In genomic region chr16:11781773-11782172, GRCh38 we compare ENCODE assay signal across 8 cellular contexts. TPM values are rescaled to one million over a fixed set of nuclear protein-coding genes. Genes with fewer than 3 reads are reported as not detected.
A peak's percentile ranks its signal among the peaks of the same experiment; 100 is the strongest.
DNase-seq lines count a peak whose midpoint lies in the region; ATAC-seq and TF ChIP-seq lines count a peak whose summit lies in the region.

No MANE protein-coding gene starts in this region.

- peaks cover 47% of the 10 kb centered on the region for H3K4me1 Mint-ChIP-seq in activated CD8-positive, alpha-beta T cell treated with anti-CD3 and anti-CD28 coated beads for 36 hours (ENCODE audit: low read depth)

- ATAC-seq in activated CD8-positive, alpha-beta T cell treated with anti-CD3 and anti-CD28 coated beads for 36 hours: no peak

- peaks cover 18 to 24% of the 10 kb centered on the region in 2 experiments for H3K36me3 ChIP-seq in HEK293 (ENCODE audit: control insufficient read depth in 2 of 2, insufficient read depth in 1 of 2, low read length in 2 of 2)

- H3K27me3 Mint-ChIP-seq in activated CD8-positive, alpha-beta T cell treated with anti-CD3 and anti-CD28 coated beads for 36 hours: no peaks in the 10 kb centered on the region

- H3K27ac ChIP-seq in 22Rv1 (0 out of 2 replicates have a peak overlapping the region, but pooled peaks have one; percentile 41), HEK293 (ENCODE audit: extremely low read depth, low read depth, low read length) (peak overlapping the region; percentile 1; the same call in 1 of the 2 replicates)

- CTCF ChIA-PET in HEK293 (lab: Yijun Ruan, JAX): interaction anchor here (0.5 to 1.9 kb wide), 3 partner anchors 14 to 250 kb away, joined by 3 to 6 read pairs (median 3); no protein-coding TSS in a partner anchor
- CTCF ChIA-PET in activated CD8-positive, alpha-beta T cell treated with anti-CD3 and anti-CD28 coated beads for 36 hours (lab: Charles Lee): interaction anchor here (13.0 kb wide), 1 partner anchor 14 kb away, joined by 125 read pairs; the partner anchor contains the start of gene ZC3H7A

- intact Hi-C loops in activated CD8-positive, alpha-beta T cell treated with anti-CD3 and anti-CD28 coated beads for 36 hours (cut with micrococcal nuclease): loop anchor here (2.0 kb wide), 1 partner anchor 15 kb away; the partner anchor contains the start of gene ZC3H7A

- peak overlapping the region; percentile 34 for H3K4me3 Mint-ChIP-seq in activated CD8-positive, alpha-beta T cell treated with anti-CD3 and anti-CD28 coated beads for 36 hours

- DNase-seq in activated CD8-positive, alpha-beta T cell treated with anti-CD3 and anti-CD28 coated beads for 36 hours: no peak
- DNase-seq in iris pigment epithelial cell (ENCODE audit: low read depth) (peak; percentile 42), superior temporal gyrus (ENCODE audit: extremely low spot score) (peak; percentile 88), NOMO-1 treated with dmso at 0.1 percent for 144 hours (lab: John Stamatoyannopoulos, UW; ENCODE audit: unreplicated experiment) (no peak), GM19238 (ENCODE audit: insufficient read length, low spot score) (no peak), ACHN (no peak)

- peaks cover 18% of the 10 kb centered on the region; the same call in 1 of the 2 replicates for H3K4me1 ChIP-seq in HEK293 (ENCODE audit: control insufficient read depth, insufficient read depth, low read length)

- TF ChIP-seq CTCF in 22Rv1 (IDR thresholded peaks at IDR 0.05) (no peak), HEK293 (tag by site-specific recombination; IDR thresholded peaks at IDR 0.05) (no peak)
- no peak for TF ChIP-seq CTCF in activated CD8-positive, alpha-beta T cell treated with anti-CD3 and anti-CD28 coated beads for 36 hours (IDR thresholded peaks at IDR 0.05)

- in situ Hi-C loops in ACHN (cut with HindIII; ENCODE audit: low pct_ligation_motif_present, low pct_unique_long_range_greater_than_20kb, low sequenced_read_pairs): no loop called here

- H3K9me3 ChIP-seq in HEK293 (ENCODE audit: control insufficient read depth, insufficient read depth, low read depth, low read length): no peaks in the 10 kb centered on the region

- no peak overlapping the region for H3K4me3 ChIP-seq in HEK293 (ENCODE audit: low read depth, low read length)

- peaks cover 24% of the 10 kb centered on the region for H3K36me3 Mint-ChIP-seq in activated CD8-positive, alpha-beta T cell treated with anti-CD3 and anti-CD28 coated beads for 36 hours (ENCODE audit: low read depth)

- H3K27ac Mint-ChIP-seq in activated CD8-positive, alpha-beta T cell treated with anti-CD3 and anti-CD28 coated beads for 36 hours: peak overlapping the region; percentile 99

- POLR2A ChIA-PET in HEK293 (lab: Yijun Ruan, JAX): interaction anchor here (1.2 kb wide), 1 partner anchor 16 kb away, joined by 5 read pairs; the partner anchor contains the start of gene ZC3H7A
- POLR2A ChIA-PET in activated CD8-positive, alpha-beta T cell treated with anti-CD3 and anti-CD28 coated beads for 36 hours (lab: Charles Lee): interaction anchor here (0.6 to 6.6 kb wide), 5 partner anchors 10 to 171 kb away, joined by 3 to 55 read pairs (median 11); partner anchors contain the start of genes RSL1D1, TXNDC11 and ZC3H7A

- H3K9me3 Mint-ChIP-seq in activated CD8-positive, alpha-beta T cell treated with anti-CD3 and anti-CD28 coated beads for 36 hours: no peaks in the 10 kb centered on the region

TF ChIP-seq in HEK293, 187 proteins besides CTCF, POLR2A, EP300 and RAD21:
- TF ChIP-seq ZNF133 (tag by site-specific recombination; IDR thresholded peaks at IDR 0.05): no peak
- TF ChIP-seq FEZF1 (tag by site-specific recombination; IDR thresholded peaks at IDR 0.05): peak; percentile 77
- peak; percentile 59 for TF ChIP-seq OSR2 (tag by site-specific recombination; IDR thresholded peaks at IDR 0.05)

RNA-seq across cellular contexts. Expression of gene ZC3H7A, which starts 15.3 kb away (rescaled TPM):
- 10 to 100 TPM; 62.3 to 67.8 TPM for total RNA-seq in activated CD8-positive, alpha-beta T cell treated with anti-CD3 and anti-CD28 coated beads for 36 hours

RNA-seq across cellular contexts. Expression of gene TXNDC11, which starts 39.1 kb away (rescaled TPM):
- total RNA-seq in activated CD8-positive, alpha-beta T cell treated with anti-CD3 and anti-CD28 coated beads for 36 hours: 10 to 100 TPM; 21.7 to 24.4 TPM

Comparison
In these comparisons a context has a peak if more than half of its experiments do, and no peak if none do; other contexts are left out.
1. DNase-seq: peak in iris pigment epithelial cell (single experiment) and superior temporal gyrus (single experiment); none in activated CD8-positive, alpha-beta T cell treated with anti-CD3 and anti-CD28 coated beads for 36 hours (single experiment), NOMO-1 treated with dmso at 0.1 percent for 144 hours (single experiment), GM19238 (single experiment) and ACHN (single experiment).